1 cellular context compared by ENCODE assay signal in genomic region chr7:121159553-121159952, GRCh38.
A peak's percentile ranks its signal among the peaks of the same experiment; 100 is the strongest.
TF ChIP-seq lines count a peak whose summit lies in the region.

No MANE protein-coding gene starts in this region.

TF ChIP-seq in K562, 482 proteins besides CTCF, POLR2A, EP300 and RAD21 (continued from another document and continues in another):
- no peak for TF ChIP-seq TFAP4 (CRISPR knock-in tag; IDR thresholded peaks at IDR 0.05; ENCODE audit: borderline replicate concordance)
- TF ChIP-seq CREB3L1 (IDR thresholded peaks at IDR 0.05; ENCODE audit: borderline replicate concordance, low read depth), result no peak
- peak; percentile 28 for TF ChIP-seq CXXC5 (CRISPR knock-in tag; IDR thresholded peaks at IDR 0.05)
- TF ChIP-seq ZNF407 (IDR thresholded peaks at IDR 0.05; ENCODE audit: low read depth), result no peak
- peak; percentile 6; the same call in 1 of the 2 replicates for TF ChIP-seq ZNF507 (tag; conservative IDR thresholded peaks at IDR 0.05)
- no peak; the same call in 1 of the 2 replicates for TF ChIP-seq SMAD4 (CRISPR knock-in tag; conservative IDR thresholded peaks at IDR 0.05)
- TF ChIP-seq TBL1XR1 (IDR thresholded peaks at IDR 0.05; ENCODE audit: low read length in 2 of 2), result no peak
- TF ChIP-seq ZNF551 (CRISPR knock-in tag; IDR thresholded peaks at IDR 0.05), result no peak
- TF ChIP-seq SOX6 (IDR thresholded peaks at IDR 0.05), result no peak
- no peak for TF ChIP-seq HMGN3 (IDR thresholded peaks at IDR 0.05; ENCODE audit: borderline replicate concordance, extremely low read depth, insufficient read length, low read depth, low read length)
- TF ChIP-seq LEF1 (IDR thresholded peaks at IDR 0.05), result no peak
- TF ChIP-seq TEAD1 (CRISPR knock-in tag; IDR thresholded peaks at IDR 0.05), result no peak
- no peak for TF ChIP-seq FUS (optimal IDR thresholded peaks at IDR 0.05; ENCODE audit: low read depth, low read length)
- peak; percentile 61; the same call in 1 of the 2 replicates for TF ChIP-seq SMAD3 (CRISPR knock-in tag; conservative IDR thresholded peaks at IDR 0.05)
- TF ChIP-seq DACH1 (IDR thresholded peaks at IDR 0.05; ENCODE audit: partially characterized antibody), result no peak
- peak; percentile 88 for TF ChIP-seq MECOM (CRISPR knock-in tag; IDR thresholded peaks at IDR 0.05)
- TF ChIP-seq SMARCA5 (IDR thresholded peaks at IDR 0.05), result no peak; the same call in 1 of the 2 replicates
- no peak for TF ChIP-seq BRCA1 (IDR thresholded peaks at IDR 0.05)
- TF ChIP-seq BRCA1 (CRISPR knock-in tag; IDR thresholded peaks at IDR 0.05), result no peak
- no peak for TF ChIP-seq CBX3 (IDR thresholded peaks at IDR 0.05; ENCODE audit: borderline replicate concordance in 1 of 2, low read length in 2 of 2)
- no peak for TF ChIP-seq RBM14 (IDR thresholded peaks at IDR 0.05; ENCODE audit: borderline replicate concordance, insufficient read depth, low read depth, low read length)
- TF ChIP-seq HBP1 (CRISPR knock-in tag; IDR thresholded peaks at IDR 0.05), result no peak
- TF ChIP-seq ZKSCAN8 (CRISPR knock-in tag; IDR thresholded peaks at IDR 0.05), result no peak
- no peak for TF ChIP-seq GTF2B (IDR thresholded peaks at IDR 0.05; ENCODE audit: extremely low read depth, insufficient read length)
- TF ChIP-seq ZNF518B (CRISPR knock-in tag; IDR thresholded peaks at IDR 0.05), result 0 out of 2 replicates have a peak, but pooled peaks have one; percentile 4
- no peak for TF ChIP-seq FOXP1 (CRISPR knock-in tag; IDR thresholded peaks at IDR 0.05)
- no peak for TF ChIP-seq RFX1 (IDR thresholded peaks at IDR 0.05)
- no peak for TF ChIP-seq PRPF4 (IDR thresholded peaks at IDR 0.05; ENCODE audit: insufficient read depth, low read depth, low read length, poor library complexity, severe bottlenecking)
- no peak for TF ChIP-seq TARDBP (IDR thresholded peaks at IDR 0.05)
- TF ChIP-seq SNAPC5 (CRISPR knock-in tag; IDR thresholded peaks at IDR 0.05), result 0 out of 2 replicates have a peak, but pooled peaks have one; percentile 34
- peak; percentile 61; the same call in 1 of the 2 replicates for TF ChIP-seq PTRF (tag; IDR thresholded peaks at IDR 0.05)
- no peak for TF ChIP-seq ZNF277 (CRISPR knock-in tag; IDR thresholded peaks at IDR 0.05; ENCODE audit: borderline replicate concordance)
- TF ChIP-seq CBX8 (IDR thresholded peaks at IDR 0.05; ENCODE audit: borderline replicate concordance, extremely low read depth, low read depth, low read length, poor library complexity, severe bottlenecking), result no peak
- TF ChIP-seq RCOR1 (IDR thresholded peaks at IDR 0.05; ENCODE audit: borderline replicate concordance in 1 of 2, low read depth in 2 of 2, low read length in 2 of 2), result no peak
- no peak for TF ChIP-seq PHTF2 (CRISPR knock-in tag; IDR thresholded peaks at IDR 0.05)
- TF ChIP-seq E2F1 (CRISPR knock-in tag; IDR thresholded peaks at IDR 0.05), result no peak
